In the genomic region with DNA sequence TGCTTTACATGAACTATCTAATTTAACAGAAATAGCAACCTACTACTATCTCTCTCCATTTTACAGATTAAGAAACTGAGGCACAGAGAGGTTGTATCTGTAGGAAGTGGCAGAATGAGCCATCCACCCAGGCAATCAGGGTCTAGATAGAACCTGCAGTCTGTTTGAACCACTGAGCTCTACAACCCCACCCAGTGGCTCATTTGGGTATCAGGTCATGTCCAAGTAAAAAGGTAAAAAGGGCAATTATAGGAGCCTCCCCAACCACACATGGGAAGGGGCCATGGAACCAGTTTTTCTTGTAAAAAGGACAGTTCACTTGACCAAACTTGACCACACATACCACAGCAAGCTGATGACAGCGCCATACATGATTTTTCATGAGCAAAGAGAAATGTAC, we compare ENCODE assay signal across 9 cellular contexts.
DNase-seq lines count a peak whose midpoint lies in the region; ATAC-seq and TF ChIP-seq lines count a peak whose summit lies in the region.
"Had no signal": no experiment of that assay in that cellular context is flagged by ENCODE, and none has a peak within 500 bp of the region (broad histone marks: within the 10 kb centered on the region; RNA-seq: fewer than 3 reads in every experiment).

No MANE protein-coding gene starts in this region.

- no peak; the same call in 1 of the 2 replicates for TF ChIP-seq RAD21 in SK-N-SH (IDR thresholded peaks at IDR 0.05; ENCODE audit: low read length)

- POLR2A ChIA-PET in SK-N-SH (lab: Yijun Ruan, JAX), result no interaction called here

- H4K20me1 ChIP-seq in SK-N-SH (ENCODE audit: insufficient read depth), result no peaks in the 10 kb centered on the region
- H4K20me1 ChIP-seq: BLaER1 treated with 17β-estradiol and CSF1 and Interleukin-3, amounts not matched to agents 10 nM and 100 nM had no signal

- H3F3A ChIP-seq in SK-N-SH (replicated peaks; ENCODE audit: insufficient read depth), result no peaks in the 10 kb centered on the region

- no peaks in the 10 kb centered on the region for H3K9me2 ChIP-seq in SK-N-SH

- H3K79me2 ChIP-seq in SK-N-SH (ENCODE audit: insufficient read depth), result no peaks in the 10 kb centered on the region

- no peak overlapping the region for H3K9ac ChIP-seq in SK-N-SH
- H3K9ac ChIP-seq: BLaER1 treated with 17β-estradiol and CSF1 and Interleukin-3, amounts not matched to agents 10 nM and 100 nM had no signal

- ATAC-seq in HG03039 (IDR thresholded peaks at IDR 0.05; ENCODE audit: unreplicated experiment), result peak; percentile 61

- TF ChIP-seq CTCF in SK-N-SH (IDR thresholded peaks at IDR 0.05) (peak; percentile 53), lower leg skin (IDR thresholded peaks at IDR 0.05) (no peak)

- DNase-seq in NCI-H2196 (lab: John Stamatoyannopoulos, UW; ENCODE audit: unreplicated experiment) (peak; percentile 2), NCI-H2196 treated with DMSO at 0.1 percent for 48 hours (lab: John Stamatoyannopoulos, UW; ENCODE audit: unreplicated experiment) (no peak), SK-N-SH (peak; percentile 34), iPS DF 4.7 (ENCODE audit: extremely low read depth, low spot score) (peak; percentile 30), lower leg skin (ENCODE audit: low spot score in 2 of 2) (no peak), KG1 (lab: John Stamatoyannopoulos, UW) (no peak), G401 (ENCODE audit: low spot score) (no peak)

- H3K27ac ChIP-seq in SK-N-SH (ENCODE audit: low read depth in 2 of 2, low read length in 1 of 2), result no peak overlapping the region

- H3K4me3 ChIP-seq in SK-N-SH (ENCODE audit: low read depth in 2 of 2, low read length in 1 of 2), result no peak overlapping the region
- H3K4me3 ChIP-seq in lower leg skin (ENCODE audit: low read depth, poor library complexity, severe bottlenecking), result no peak overlapping the region
- H3K4me3 ChIP-seq: BLaER1 treated with 17β-estradiol and CSF1 and Interleukin-3, amounts not matched to agents 10 nM and 100 nM had no signal

- TF ChIP-seq EP300 in SK-N-SH (IDR thresholded peaks at IDR 0.05; ENCODE audit: borderline replicate concordance in 1 of 2, low read depth in 1 of 2, low read length in 1 of 2), result no peak

- no peaks in the 10 kb centered on the region for H3K9me3 ChIP-seq in SK-N-SH

- H3K4me2 ChIP-seq in SK-N-SH, result no peak overlapping the region

- H3K27me3 ChIP-seq in SK-N-SH (ENCODE audit: insufficient read depth), result no peaks in the 10 kb centered on the region; the same call in 1 of the 2 replicates
- H3K27me3 ChIP-seq: BLaER1 treated with 17β-estradiol and CSF1 and Interleukin-3, amounts not matched to agents 10 nM and 100 nM had no signal

- CTCF ChIA-PET in SK-N-SH (lab: Yijun Ruan, JAX), result interaction anchor here (0.6 to 1.5 kb wide), 8 partner anchors 9 to 201 kb away, joined by 3 read pairs; no protein-coding TSS in a partner anchor

- intact Hi-C loops in lower leg skin (cut with DNase I; ENCODE audit: low total_unique reads), result no loop called here

- H2AFZ ChIP-seq in SK-N-SH (ENCODE audit: low read depth), result no peak overlapping the region

- 0% methylated on average over 1 of the region's 1 CpG for WGBS in SK-N-SH (ENCODE audit: low lambda C conversion rate)
- WGBS in lower leg skin, 2 donors, result 74 to 85% methylated on average over 1 of the region's 1 CpG

- H3K36me3 ChIP-seq in SK-N-SH (replicated peaks in 1 of 2; ENCODE audit: control insufficient read depth in 1 of 2, insufficient read depth in 2 of 2, low read length in 1 of 2), result no peaks in the 10 kb centered on the region
- H3K36me3 ChIP-seq: BLaER1 treated with 17β-estradiol and CSF1 and Interleukin-3, amounts not matched to agents 10 nM and 100 nM had no signal

- no peak for TF ChIP-seq POLR2A in lower leg skin (IDR thresholded peaks at IDR 0.05)

- in situ Hi-C loops in G401 (cut with HindIII; ENCODE audit: low sequenced_read_pairs), result no loop called here

- H3K4me1 ChIP-seq in SK-N-SH (ENCODE audit: control insufficient read depth in 1 of 2, insufficient read depth in 2 of 2, low read depth in 1 of 2, low read length in 1 of 2), result no peaks in the 10 kb centered on the region

TF ChIP-seq in SK-N-SH, 30 proteins besides CTCF, POLR2A, EP300 and RAD21:
- TF ChIP-seq NRF1 (IDR thresholded peaks at IDR 0.05; ENCODE audit: low read depth, low read length) (no peak), REST (IDR thresholded peaks at IDR 0.05; ENCODE audit: low read depth, low read length) (no peak)
TF ChIP-seq in SK-N-SH: peak in this region for 0.

Comparison
In these comparisons a context has a peak if more than half of its experiments do, and no peak if none do; other contexts are left out.
1. DNase-seq: peak in NCI-H2196 (single experiment), SK-N-SH (single experiment) and iPS DF 4.7 (single experiment); none in NCI-H2196 treated with DMSO at 0.1 percent for 48 hours (single experiment), lower leg skin (0 of 2), KG1 (single experiment) and G401 (single experiment).